Comparison of ENCODE assay signal across 11 cellular contexts in the genomic region with DNA sequence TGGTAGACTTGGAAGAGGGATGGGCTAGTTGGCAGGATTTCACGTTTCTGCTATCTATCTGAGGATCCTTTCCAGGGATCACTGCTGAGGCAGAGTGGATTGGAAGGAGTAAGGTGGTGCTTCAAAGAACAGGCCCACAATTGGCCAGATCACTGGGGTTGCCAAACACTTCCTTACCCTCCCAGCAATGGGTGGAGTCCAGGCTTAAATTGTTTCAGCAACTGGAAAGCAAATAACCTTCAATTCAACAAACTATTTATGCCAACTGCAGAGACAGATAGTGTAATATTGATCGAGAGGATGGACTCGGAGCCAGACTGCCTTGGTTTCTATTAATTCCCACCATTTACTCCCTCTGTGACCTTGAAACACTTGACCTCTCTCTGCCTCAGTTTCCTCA. TPM values are rescaled to one million over a fixed set of nuclear protein-coding genes. Genes with fewer than 3 reads are reported as not detected.
DNase-seq lines count a peak whose midpoint lies in the region; ATAC-seq, FAIRE-seq and TF ChIP-seq lines count a peak whose summit lies in the region.
"Had no signal": no experiment of that assay in that cellular context is flagged by ENCODE, and none has a peak within 500 bp of the region (broad histone marks: within the 10 kb centered on the region; RNA-seq: fewer than 3 reads in every experiment).

No MANE protein-coding gene starts in this region.

- H3K9me2 ChIP-seq in MM.1S (replicated peaks; ENCODE audit: insufficient read depth, low read length) = no peaks in the 10 kb centered on the region

- peaks cover 14% of the 10 kb centered on the region for H3K79me2 ChIP-seq in MM.1S (ENCODE audit: low read length)

- no peak for ATAC-seq in T-helper 17 cell
- ATAC-seq in stimulated activated naive CD8-positive, alpha-beta T cell treated with anti-CD3 and anti-CD28 coated beads, Interleukin-15, amount 100 ng/mL, for 72 hours = no peak

- CTCF ChIA-PET in activated CD4-positive, alpha-beta T cell treated with anti-CD3 and anti-CD28 coated beads, Interleukin-2, amount 10 ng/mL, durations not matched to agents 7 days and 5 days (lab: Charles Lee) = interaction anchor here (1.0 to 2.4 kb wide), 5 partner anchors 9 to 146 kb away, joined by 3 to 7 read pairs (median 5); no protein-coding TSS in a partner anchor

- H3K27ac Mint-ChIP-seq in activated CD4-positive, alpha-beta T cell treated with anti-CD3 and anti-CD28 coated beads, Interleukin-2, amount 10 ng/mL, durations not matched to agents 7 days and 5 days = peak overlapping the region; percentile 97
- H3K27ac Mint-ChIP-seq in T-helper 17 cell (peak overlapping the region; percentile 86), glutamatergic neuron (ENCODE audit: unreplicated experiment) (no peak overlapping the region)
- peak overlapping the region in 1 of 2 donors; percentile 65 for H3K27ac Mint-ChIP-seq in stimulated activated naive CD8-positive, alpha-beta T cell treated with anti-CD3 and anti-CD28 coated beads, Interleukin-15, amount 100 ng/mL, for 72 hours

- H3K9me3 ChIP-seq in T-helper 17 cell (ENCODE audit: control insufficient read depth, low read length, poor library complexity, severe bottlenecking) = no peaks in the 10 kb centered on the region
- H3K9me3 ChIP-seq in MM.1S (replicated peaks; ENCODE audit: insufficient read depth, low read length) = no peaks in the 10 kb centered on the region
- H3K9me3 ChIP-seq in kidney (ENCODE audit: control insufficient read depth in 1 of 2, low read length in 2 of 2) = no peaks in the 10 kb centered on the region

- no peak overlapping the region for H2AFZ ChIP-seq in MM.1S (ENCODE audit: low read length)

- H3K9ac ChIP-seq in MM.1S (ENCODE audit: low read length) (no peak overlapping the region), kidney (ENCODE audit: low read length in 2 of 2) (no peak overlapping the region)

- peaks cover 4% of the 10 kb centered on the region for H3F3A ChIP-seq in MM.1S (ENCODE audit: insufficient read depth, low read length)

- FAIRE-seq in kidney (lab: Jason Lieb, UNC) = no peak
- FAIRE-seq: endometrium, G401.6 had no signal

- H3K4me3 Mint-ChIP-seq in activated CD4-positive, alpha-beta T cell treated with anti-CD3 and anti-CD28 coated beads, Interleukin-2, amount 10 ng/mL, durations not matched to agents 7 days and 5 days = peak overlapping the region; percentile 98
- H3K4me3 Mint-ChIP-seq in T-helper 17 cell (peak overlapping the region; percentile 91), glutamatergic neuron (ENCODE audit: unreplicated experiment) (peak overlapping the region; percentile 55)
- H3K4me3 Mint-ChIP-seq in stimulated activated naive CD8-positive, alpha-beta T cell treated with anti-CD3 and anti-CD28 coated beads, Interleukin-15, amount 100 ng/mL, for 72 hours = peak overlapping the region; percentile 77 to 95

- POLR2A ChIA-PET in activated CD4-positive, alpha-beta T cell treated with anti-CD3 and anti-CD28 coated beads, Interleukin-2, amount 10 ng/mL, durations not matched to agents 7 days and 5 days (lab: Charles Lee) = no interaction called here

- no peak overlapping the region for H3K4me3 ChIP-seq in MM.1S (ENCODE audit: low read length)
- H3K4me3 ChIP-seq in kidney (ENCODE audit: low read length in 2 of 2) = peak overlapping the region in 1 of 2 donors; percentile 14

- peaks cover 44% of the 10 kb centered on the region for H3K36me3 Mint-ChIP-seq in activated CD4-positive, alpha-beta T cell treated with anti-CD3 and anti-CD28 coated beads, Interleukin-2, amount 10 ng/mL, durations not matched to agents 7 days and 5 days (ENCODE audit: low read depth)
- H3K36me3 Mint-ChIP-seq in T-helper 17 cell (ENCODE audit: low read depth) = no peaks in the 10 kb centered on the region
- no peaks in the 10 kb centered on the region for H3K36me3 Mint-ChIP-seq in glutamatergic neuron (ENCODE audit: unreplicated experiment)

- TF ChIP-seq CTCF in glutamatergic neuron (IDR thresholded peaks at IDR 0.05; ENCODE audit: partially characterized antibody, unreplicated experiment) (no peak), MM.1S (IDR thresholded peaks at IDR 0.05; ENCODE audit: low read length) (no peak), kidney (IDR thresholded peaks at IDR 0.05; ENCODE audit: borderline replicate concordance, extremely low read depth, insufficient read depth) (no peak)

- intact Hi-C loops in kidney (cut with DNase I) = no loop called here

- H3K4me1 Mint-ChIP-seq in activated CD4-positive, alpha-beta T cell treated with anti-CD3 and anti-CD28 coated beads, Interleukin-2, amount 10 ng/mL, durations not matched to agents 7 days and 5 days = peaks cover 59% of the 10 kb centered on the region
- H3K4me1 Mint-ChIP-seq in T-helper 17 cell (peaks cover 40% of the 10 kb centered on the region), glutamatergic neuron (ENCODE audit: low read depth, unreplicated experiment) (peaks cover 17% of the 10 kb centered on the region)
- peaks cover 77% of the 10 kb centered on the region for H3K4me1 Mint-ChIP-seq in stimulated activated naive CD8-positive, alpha-beta T cell treated with anti-CD3 and anti-CD28 coated beads, Interleukin-15, amount 100 ng/mL, for 72 hours

- peaks cover 7% of the 10 kb centered on the region; the same call in 1 of the 2 replicates for H3K4me1 ChIP-seq in MM.1S (ENCODE audit: low read length)
- peaks cover 16 to 17% of the 10 kb centered on the region in 2 donors for H3K4me1 ChIP-seq in kidney (ENCODE audit: control insufficient read depth in 1 of 2, insufficient read depth in 1 of 2, low read depth in 1 of 2, low read length in 2 of 2)

- H3K27ac ChIP-seq in MM.1S (ENCODE audit: low read length) (no peak overlapping the region), kidney (ENCODE audit: low read depth in 2 of 2, low read length in 2 of 2) (no peak overlapping the region)

- peaks cover 4% of the 10 kb centered on the region for H3K9me3 Mint-ChIP-seq in activated CD4-positive, alpha-beta T cell treated with anti-CD3 and anti-CD28 coated beads, Interleukin-2, amount 10 ng/mL, durations not matched to agents 7 days and 5 days
- peaks cover 10% of the 10 kb centered on the region for H3K9me3 Mint-ChIP-seq in glutamatergic neuron (ENCODE audit: unreplicated experiment)
- H3K9me3 Mint-ChIP-seq in stimulated activated naive CD8-positive, alpha-beta T cell treated with anti-CD3 and anti-CD28 coated beads, Interleukin-15, amount 100 ng/mL, for 72 hours = no peaks in the 10 kb centered on the region

- H3K36me3 ChIP-seq in MM.1S (replicated peaks; ENCODE audit: insufficient read depth, low read length) = no peaks in the 10 kb centered on the region
- no peaks in the 10 kb centered on the region for H3K36me3 ChIP-seq in kidney (ENCODE audit: control insufficient read depth in 1 of 2, insufficient read depth in 2 of 2, low read length in 2 of 2)

- no peaks in the 10 kb centered on the region for H3K27me3 ChIP-seq in MM.1S (replicated peaks; ENCODE audit: insufficient read depth, low read length)

- H3K4me2 ChIP-seq in MM.1S (ENCODE audit: low read depth, low read length) = no peak overlapping the region

- no peaks in the 10 kb centered on the region for H3K27me3 Mint-ChIP-seq in activated CD4-positive, alpha-beta T cell treated with anti-CD3 and anti-CD28 coated beads, Interleukin-2, amount 10 ng/mL, durations not matched to agents 7 days and 5 days
- H3K27me3 Mint-ChIP-seq in T-helper 17 cell (no peaks in the 10 kb centered on the region), glutamatergic neuron (ENCODE audit: unreplicated experiment) (peaks cover 15% of the 10 kb centered on the region)
- H3K27me3 Mint-ChIP-seq in stimulated activated naive CD8-positive, alpha-beta T cell treated with anti-CD3 and anti-CD28 coated beads, Interleukin-15, amount 100 ng/mL, for 72 hours = no peaks in the 10 kb centered on the region

- no peak for DNase-seq in activated CD4-positive, alpha-beta T cell treated with anti-CD3 and anti-CD28 coated beads, Interleukin-2, amount 10 ng/mL, durations not matched to agents 7 days and 5 days
- no peak for DNase-seq in activated CD4-positive, alpha-beta T cell treated with anti-CD3 and anti-CD28 coated beads for 4 hours
- DNase-seq in T-helper 17 cell = no peak
- DNase-seq in glutamatergic neuron = no peak
- DNase-seq in stimulated activated naive CD8-positive, alpha-beta T cell treated with anti-CD3 and anti-CD28 coated beads, Interleukin-15, amount 100 ng/mL, for 72 hours = no peak
- DNase-seq in LoVo (ENCODE audit: low spot score) = no peak
- DNase-seq in MM.1S = no peak
- DNase-seq in kidney = no peak
- DNase-seq: NCI-H1694 had no signal

- H4K20me1 ChIP-seq in MM.1S (ENCODE audit: insufficient read depth, low read length) = no peaks in the 10 kb centered on the region

RNA-seq across cellular contexts. Expression of gene ARRB2, which starts 2.1 kb away (rescaled TPM):
- 100 to 1,000 TPM; 323 to 336 TPM for total RNA-seq in activated CD4-positive, alpha-beta T cell treated with anti-CD3 and anti-CD28 coated beads, Interleukin-2, amount 10 ng/mL, durations not matched to agents 7 days and 5 days
- total RNA-seq in T-helper 17 cell (100 to 1,000 TPM; 220 to 255 TPM), glutamatergic neuron (ENCODE audit: unreplicated experiment) (106 TPM), kidney (63.1 TPM)
- 32.8 TPM for polyA plus RNA-seq in kidney (ENCODE audit: insufficient read depth, low read depth, low replicate concordance)

RNA-seq across cellular contexts. Expression of gene PELP1, which starts 8.6 kb away (rescaled TPM):
- 10 to 100 TPM; 61.6 to 73.2 TPM for total RNA-seq in activated CD4-positive, alpha-beta T cell treated with anti-CD3 and anti-CD28 coated beads, Interleukin-2, amount 10 ng/mL, durations not matched to agents 7 days and 5 days
- 10 to 100 TPM; 38.0 to 44.9 TPM for total RNA-seq in T-helper 17 cell
- total RNA-seq in glutamatergic neuron (ENCODE audit: unreplicated experiment) = 63.7 TPM
- 49.0 TPM for total RNA-seq in kidney
- polyA plus RNA-seq in kidney (ENCODE audit: insufficient read depth, low read depth, low replicate concordance) = 20.9 TPM

RNA-seq across cellular contexts. Expression of gene MED11, which starts 18.7 kb away (rescaled TPM):
- total RNA-seq in activated CD4-positive, alpha-beta T cell treated with anti-CD3 and anti-CD28 coated beads, Interleukin-2, amount 10 ng/mL, durations not matched to agents 7 days and 5 days = 10 to 100 TPM; 19.6 to 23.6 TPM
- total RNA-seq in T-helper 17 cell (1 to 10 TPM; 5.9 to 9.3 TPM), glutamatergic neuron (ENCODE audit: unreplicated experiment) (12.5 TPM), kidney (19.0 TPM)
- 58.4 TPM for polyA plus RNA-seq in kidney (ENCODE audit: insufficient read depth, low read depth, low replicate concordance)

RNA-seq across cellular contexts. Expression of gene ZMYND15, which starts 27.1 kb away (rescaled TPM):
- total RNA-seq in activated CD4-positive, alpha-beta T cell treated with anti-CD3 and anti-CD28 coated beads, Interleukin-2, amount 10 ng/mL, durations not matched to agents 7 days and 5 days = under 1 TPM in 1 of 2 experiments, not detected in 1; 0.07 TPM
- total RNA-seq in T-helper 17 cell (1 to 10 TPM; 1.0 to 1.6 TPM), glutamatergic neuron (ENCODE audit: unreplicated experiment) (not detected), kidney (5.1 TPM)
- polyA plus RNA-seq in kidney (ENCODE audit: insufficient read depth, low read depth, low replicate concordance) = 1.3 TPM

RNA-seq across cellular contexts. Expression of gene CXCL16, which starts 27.2 kb away (rescaled TPM):
- total RNA-seq in activated CD4-positive, alpha-beta T cell treated with anti-CD3 and anti-CD28 coated beads, Interleukin-2, amount 10 ng/mL, durations not matched to agents 7 days and 5 days = 1 to 10 TPM in 1 of 2 experiments, under 1 TPM in 1; 0.94 to 1.6 TPM
- total RNA-seq in T-helper 17 cell (10 to 100 TPM; 10.3 to 15.3 TPM), glutamatergic neuron (ENCODE audit: unreplicated experiment) (not detected), kidney (83.0 TPM)
- polyA plus RNA-seq in kidney (ENCODE audit: insufficient read depth, low read depth, low replicate concordance) = 22.5 TPM
